In genomic region chr14:44898547-44898946, GRCh38 we compare ENCODE assay signal across 9 cellular contexts.
DNase-seq lines count a peak whose midpoint lies in the region; ATAC-seq and TF ChIP-seq lines count a peak whose summit lies in the region.
"Had no signal": no experiment of that assay in that cellular context is flagged by ENCODE, and none has a peak within 500 bp of the region (broad histone marks: within the 10 kb centered on the region; RNA-seq: fewer than 3 reads in every experiment).

No MANE protein-coding gene starts in this region.

- ATAC-seq in DND-41 (ENCODE audit: insufficient read depth, low read depth) (no peak), PC-3 (no peak), HG03520 (IDR thresholded peaks at IDR 0.05; ENCODE audit: unreplicated experiment) (no peak)

- H3K9me3 ChIP-seq in DND-41 (ENCODE audit: insufficient read depth, low read length, severe bottlenecking), result peaks cover 4% of the 10 kb centered on the region
- H3K9me3 ChIP-seq in PC-3 (ENCODE audit: low read length), result no peaks in the 10 kb centered on the region
- no peaks in the 10 kb centered on the region for H3K9me3 ChIP-seq in esophagus muscularis mucosa
- no peaks in the 10 kb centered on the region for H3K9me3 ChIP-seq in ovary

- TF ChIP-seq CTCF in DND-41 (IDR thresholded peaks at IDR 0.05; ENCODE audit: borderline replicate concordance, extremely low read depth, low read length, poor library complexity, severe bottlenecking), result no peak
- TF ChIP-seq CTCF in PC-3 (conservative IDR thresholded peaks at IDR 0.05; ENCODE audit: low read depth, low read length), result no peak
- no peak for TF ChIP-seq CTCF in esophagus muscularis mucosa (IDR thresholded peaks at IDR 0.05)
- no peak for TF ChIP-seq CTCF in ovary (IDR thresholded peaks at IDR 0.05)

- 27% methylated on average over 6 of the region's 6 CpGs for WGBS in esophagus muscularis mucosa
- WGBS in ovary, 3 donors, result 5 to 10% (median 6%) methylated on average over 6 of the region's 6 CpGs

- POLR2A ChIA-PET in PC-3 (lab: Charles Lee; ENCODE audit: unreplicated experiment), result no interaction called here

- TF ChIP-seq POLR2A in esophagus muscularis mucosa (IDR thresholded peaks at IDR 0.05; ENCODE audit: low read depth) (no peak), ovary (IDR thresholded peaks at IDR 0.05) (no peak), erythroblast (IDR thresholded peaks at IDR 0.05; ENCODE audit: low read length) (no peak)

- 0 out of 2 replicates have a peak, but pooled peaks cover 2% of the 10 kb centered on the region for H3K79me2 ChIP-seq in DND-41 (ENCODE audit: insufficient read depth, low read length)
- H3K79me2 ChIP-seq in PC-3 (ENCODE audit: low read length), result peaks cover 9% of the 10 kb centered on the region

- H3K4me1 ChIP-seq in DND-41 (ENCODE audit: insufficient read depth, low read length) (peaks cover 20% of the 10 kb centered on the region), PC-3 (ENCODE audit: insufficient read depth, low read length) (peaks cover 16% of the 10 kb centered on the region), esophagus muscularis mucosa (peaks cover 21 to 59% (median 50%) of the 10 kb centered on the region in 4 donors), ovary (ENCODE audit: insufficient read depth) (no peaks in the 10 kb centered on the region)

- no peaks in the 10 kb centered on the region for H3F3A ChIP-seq in PC-3 (ENCODE audit: low read length, unreplicated experiment)

- H3K36me3 ChIP-seq in DND-41 (ENCODE audit: insufficient read depth, low read length), result no peaks in the 10 kb centered on the region
- H3K36me3 ChIP-seq in PC-3 (ENCODE audit: low read depth, low read length), result no peaks in the 10 kb centered on the region
- no peaks in the 10 kb centered on the region for H3K36me3 ChIP-seq in esophagus muscularis mucosa
- no peaks in the 10 kb centered on the region for H3K36me3 ChIP-seq in ovary

- H3K4me2 ChIP-seq in DND-41 (ENCODE audit: insufficient read depth, low read length) (peak overlapping the region; percentile 72), PC-3 (ENCODE audit: low read length) (peak overlapping the region; percentile 81)

- H3K4me3 ChIP-seq in DND-41 (ENCODE audit: low read depth in 1 of 2, low read length in 2 of 2) (peak overlapping the region in 1 of 2 experiments; percentile 74; a peak in 2 of 4 replicates), PC-3 (ENCODE audit: low read length) (peak overlapping the region; percentile 81), esophagus muscularis mucosa (peak overlapping the region; percentile 83 to 94 (median 90)), ovary (peak overlapping the region; percentile 90)

- H4K20me1 ChIP-seq in DND-41 (ENCODE audit: insufficient read depth, low read length) (no peaks in the 10 kb centered on the region), PC-3 (ENCODE audit: low read length) (no peaks in the 10 kb centered on the region)

- H2AFZ ChIP-seq in DND-41 (ENCODE audit: low read depth, low read length), result no peak overlapping the region
- peak overlapping the region; percentile 96 for H2AFZ ChIP-seq in PC-3 (ENCODE audit: low read length)

- no peaks in the 10 kb centered on the region for H3K9me2 ChIP-seq in PC-3 (replicated peaks; ENCODE audit: low read length)

- H3K27ac ChIP-seq in DND-41 (ENCODE audit: low read length), result no peak overlapping the region
- no peak overlapping the region for H3K27ac ChIP-seq in PC-3 (ENCODE audit: low read length)
- H3K27ac ChIP-seq in esophagus muscularis mucosa (replicated peaks in 1 of 4), result peak overlapping the region; percentile 97 to 100 (median 100)
- no peak overlapping the region for H3K27ac ChIP-seq in ovary

- no peak for DNase-seq in DND-41
- peak; percentile 13 for DNase-seq in PC-3
- no peak for DNase-seq in esophagus muscularis mucosa (ENCODE audit: extremely low spot score)
- DNase-seq in ovary, result no peak
- no peak for DNase-seq in posterior vena cava (ENCODE audit: low spot score)
- DNase-seq in erythroblast (lab: John Stamatoyannopoulos, UW), result no peak
- DNase-seq in NK-92 treated with Interleukin-12 subunit alpha and Interleukin-12 subunit beta, amount 100 ng/mL, for 24 hours (lab: John Stamatoyannopoulos, UW), result no peak
- DNase-seq: amygdala had no signal

- BruUV-seq in PC-3 (replicated peaks; lab: Mats Ljungman, UMichigan), result no TSS peak

- H3K9ac ChIP-seq in DND-41 (ENCODE audit: low read depth, low read length) (peak overlapping the region; percentile 78; the same call in 1 of the 2 replicates), PC-3 (ENCODE audit: low read length) (peak overlapping the region; percentile 89; the same call in 1 of the 2 replicates)

- no peak for TF ChIP-seq EP300 in esophagus muscularis mucosa (IDR thresholded peaks at IDR 0.05)
- TF ChIP-seq EP300 in ovary (IDR thresholded peaks at IDR 0.05), result no peak

- H3K27me3 ChIP-seq in DND-41 (ENCODE audit: insufficient read depth, low read length, poor library complexity) (no peaks in the 10 kb centered on the region), PC-3 (ENCODE audit: low read length) (no peaks in the 10 kb centered on the region), esophagus muscularis mucosa (no peaks in the 10 kb centered on the region), ovary (no peaks in the 10 kb centered on the region)

- intact Hi-C loops in PC-3 (cut with micrococcal nuclease), result loop anchor here (5.0 kb wide), 1 partner anchor 354 kb away; the partner anchor contains the start of gene MIS18BP1
- intact Hi-C loops in esophagus muscularis mucosa (cut with DNase I), result loop anchor here (5.0 kb wide), 2 partner anchors 64 to 239 kb away; partner anchors contain the start of genes FANCM, KLHL28 and TOGARAM1
- intact Hi-C loops in ovary (cut with DNase I), result loop anchor here in 1 of 4 donors (5.0 kb wide), 1 partner anchor 354 kb away; the partner anchor contains the start of gene MIS18BP1
- intact Hi-C loops in posterior vena cava (cut with DNase I), result loop anchor here in 1 of 2 donors (5.0 kb wide), 1 partner anchor 64 kb away; the partner anchor contains the start of genes KLHL28 and TOGARAM1

- CTCF ChIA-PET in PC-3 (lab: Charles Lee), result no interaction called here

Comparison
In these comparisons a context has a peak if more than half of its experiments do, and no peak if none do; other contexts are left out.
1. H3K27ac ChIP-seq: peak in esophagus muscularis mucosa (4 of 4); none in DND-41 (single experiment), PC-3 (single experiment) and ovary (0 of 2).